ENCODE assay signal across 2 cellular contexts in the genomic region with DNA sequence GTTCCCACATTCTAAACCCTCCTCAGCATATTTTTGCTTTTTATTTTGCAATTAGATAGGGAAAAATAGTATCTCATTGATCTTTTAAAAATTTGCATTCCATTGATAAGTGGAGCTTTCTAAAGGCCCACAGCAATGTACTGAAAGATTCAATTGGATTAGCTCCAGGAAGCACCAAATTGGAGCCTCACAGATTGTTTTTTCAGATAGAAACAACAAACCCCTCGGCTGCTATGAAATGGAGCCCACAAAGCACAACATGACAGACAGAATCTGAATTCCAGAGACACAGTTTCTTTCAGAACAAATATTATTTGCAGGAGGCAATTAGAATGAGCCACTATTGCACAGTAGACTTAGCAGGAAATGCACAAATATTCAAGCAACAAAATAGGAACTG.
A peak's percentile ranks its signal among the peaks of the same experiment; 100 is the strongest.
TF ChIP-seq lines count a peak whose summit lies in the region.

No MANE protein-coding gene starts in this region.

TF ChIP-seq in HepG2, 621 proteins besides CTCF, POLR2A, EP300 and RAD21:
- no peak for TF ChIP-seq ZNF607 (CRISPR knock-in tag; IDR thresholded peaks at IDR 0.05; ENCODE audit: borderline replicate concordance)
- TF ChIP-seq ATF1 (CRISPR knock-in tag; IDR thresholded peaks at IDR 0.05), result 0 out of 2 replicates have a peak, but pooled peaks have one; percentile 11
TF ChIP-seq in HepG2: peak in this region for 1.

TF ChIP-seq in WTC11, 78 proteins besides CTCF, POLR2A, EP300 and RAD21:
- TF ChIP-seq IRF2 (CRISPR knock-in tag; IDR thresholded peaks at IDR 0.05; ENCODE audit: borderline replicate concordance, low read depth) (no peak), ZNF423 (CRISPR knock-in tag; IDR thresholded peaks at IDR 0.05) (no peak), SOX15 (CRISPR knock-in tag; IDR thresholded peaks at IDR 0.05) (no peak), GABPB1 (CRISPR knock-in tag; IDR thresholded peaks at IDR 0.05) (no peak), FOXK1 (CRISPR knock-in tag; IDR thresholded peaks at IDR 0.05) (no peak), TEAD1 (CRISPR knock-in tag; IDR thresholded peaks at IDR 0.05) (no peak)
